24 cellular contexts compared by ENCODE assay signal in the genomic region with DNA sequence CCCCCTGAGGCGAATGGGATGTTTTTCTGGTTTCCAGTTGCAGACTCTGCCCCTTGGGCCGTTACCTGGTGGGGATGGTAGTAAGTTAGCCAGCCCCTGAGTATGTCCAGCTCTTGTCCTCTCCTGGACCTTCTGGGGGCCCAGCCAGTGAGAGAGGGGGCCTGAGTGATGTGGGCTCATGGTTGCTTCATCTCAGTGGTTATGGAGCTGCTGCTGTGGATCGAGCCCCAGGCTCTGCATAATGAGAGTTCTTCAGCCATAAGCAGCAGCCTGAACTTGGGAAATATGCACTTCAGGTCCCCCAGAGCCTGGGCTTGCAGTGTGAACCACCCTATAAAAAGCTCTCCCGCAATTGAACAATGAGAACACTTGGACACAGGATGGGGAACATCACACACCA. TPM values are rescaled to one million over a fixed set of nuclear protein-coding genes. Genes with fewer than 3 reads are reported as not detected.
DNase-seq lines count a peak whose midpoint lies in the region; ATAC-seq and TF ChIP-seq lines count a peak whose summit lies in the region.
"Had no signal": no experiment of that assay in that cellular context is flagged by ENCODE, and none has a peak within 500 bp of the region (broad histone marks: within the 10 kb centered on the region; RNA-seq: fewer than 3 reads in every experiment).

No MANE protein-coding gene starts in this region.

- H3K4me3 ChIP-seq in SJCRH30 = no peak overlapping the region
- no peak overlapping the region for H3K4me3 ChIP-seq in mesenchymal stem cell (ENCODE audit: insufficient read depth in 1 of 2, low read depth in 1 of 2, low read length in 2 of 2)
- H3K4me3 ChIP-seq: A549; BLaER1 treated with 17β-estradiol and CSF1 and Interleukin-3, amounts not matched to agents 10 nM and 100 nM; GM12878; GM23248 had no signal

- no peaks in the 10 kb centered on the region for H3K36me3 ChIP-seq in SJCRH30
- no peaks in the 10 kb centered on the region for H3K36me3 ChIP-seq in mesenchymal stem cell (ENCODE audit: control insufficient read depth in 1 of 2, insufficient read depth in 2 of 2, low read depth in 1 of 2, low read length in 2 of 2)
- H3K36me3 ChIP-seq: BE2C; BLaER1 treated with 17β-estradiol and CSF1 and Interleukin-3, amounts not matched to agents 10 nM and 100 nM had no signal

- H2AFZ ChIP-seq in mesenchymal stem cell (ENCODE audit: low read depth, low read length) = no peak overlapping the region
- H2AFZ ChIP-seq: GM23248 had no signal

- no peak overlapping the region for H4K8ac ChIP-seq in mesenchymal stem cell (ENCODE audit: low read length)

- no peak overlapping the region for H3K18ac ChIP-seq in mesenchymal stem cell (ENCODE audit: low read depth in 1 of 2, low read length in 2 of 2)

- H2BK120ac ChIP-seq in mesenchymal stem cell (ENCODE audit: low read depth, low read length) = no peak overlapping the region

- no peaks in the 10 kb centered on the region for H3K79me1 ChIP-seq in mesenchymal stem cell (replicated peaks; ENCODE audit: low read length, poor library complexity, severe bottlenecking)

- H3K36me3 Mint-ChIP-seq in chondrocyte (ENCODE audit: low read depth) = no peaks in the 10 kb centered on the region
- H3K36me3 Mint-ChIP-seq: CD14-positive monocyte; CD8-positive, alpha-beta memory T cell had no signal

- H3K9ac ChIP-seq in mesenchymal stem cell (ENCODE audit: low read length) = no peak overlapping the region
- H3K9ac ChIP-seq: BLaER1 treated with 17β-estradiol and CSF1 and Interleukin-3, amounts not matched to agents 10 nM and 100 nM; GM23248 had no signal

- H3K4me1 Mint-ChIP-seq in chondrocyte (ENCODE audit: low read depth) = no peaks in the 10 kb centered on the region

- H2AK5ac ChIP-seq in mesenchymal stem cell (ENCODE audit: low read length, severe bottlenecking) = no peak overlapping the region

- TF ChIP-seq CTCF in chondrocyte (IDR thresholded peaks at IDR 0.05) = no peak

- no peak overlapping the region for H3K27ac ChIP-seq in SJCRH30
- H3K27ac ChIP-seq in mesenchymal stem cell (ENCODE audit: low read length, poor library complexity, severe bottlenecking) = no peak overlapping the region
- H3K27ac ChIP-seq: A549; BLaER1 treated with 17β-estradiol and CSF1 and Interleukin-3, amounts not matched to agents 10 nM and 100 nM; GM23248 had no signal

- 86% methylated on average over 4 of the region's 4 CpGs for WGBS in mesenchymal stem cell

- intact Hi-C loops in posterior vena cava (cut with DNase I) = no loop called here

- no peak overlapping the region for H4K91ac ChIP-seq in mesenchymal stem cell (ENCODE audit: low read length)

- H3K14ac ChIP-seq in mesenchymal stem cell (ENCODE audit: low read length in 2 of 2) = no peak overlapping the region

- no peak for ATAC-seq in HG03025 (IDR thresholded peaks at IDR 0.05; ENCODE audit: low FRiP score, unreplicated experiment)
- ATAC-seq: A549 had no signal

- H2BK12ac ChIP-seq in mesenchymal stem cell (ENCODE audit: low read length in 2 of 2) = no peak overlapping the region

- H3K9me3 ChIP-seq in SJCRH30 (replicated peaks) = no peaks in the 10 kb centered on the region
- no peaks in the 10 kb centered on the region for H3K9me3 ChIP-seq in mesenchymal stem cell (ENCODE audit: control insufficient read depth, low read length)
- H3K9me3 ChIP-seq: A549; BE2C; BLaER1 treated with 17β-estradiol and CSF1 and Interleukin-3, amounts not matched to agents 10 nM and 100 nM had no signal

- H3K4me1 ChIP-seq in SJCRH30 (no peaks in the 10 kb centered on the region), mesenchymal stem cell (ENCODE audit: control insufficient read depth, insufficient read depth, low read depth, low read length) (peaks cover 2% of the 10 kb centered on the region)
- H3K4me1 ChIP-seq: A549, BE2C had no signal

- H3K23ac ChIP-seq in mesenchymal stem cell (ENCODE audit: low read length in 2 of 2) = no peak overlapping the region

- no peak overlapping the region for H3K4ac ChIP-seq in mesenchymal stem cell (ENCODE audit: low read depth in 1 of 2, low read length in 2 of 2)

- H3K27me3 Mint-ChIP-seq in chondrocyte (ENCODE audit: low read depth) = peaks cover 18% of the 10 kb centered on the region
- H3K27me3 Mint-ChIP-seq: CD4-positive, alpha-beta T cell; CD8-positive, alpha-beta memory T cell had no signal

- H3K27ac Mint-ChIP-seq in chondrocyte (ENCODE audit: unreplicated experiment) = no peak overlapping the region
- H3K27ac Mint-ChIP-seq: CD14-positive monocyte; CD4-positive, alpha-beta T cell had no signal

- DNase-seq in activated effector memory CD4-positive, alpha-beta T cell treated with anti-CD3 and anti-CD28 coated beads, Interleukin-2, amount 50 U/mL, for 16 hours = peak; percentile 31
- DNase-seq in activated effector memory CD4-positive, alpha-beta T cell treated with Interleukin-2 at 50 U/mL for 16 hours = no peak
- peak; percentile 53 for DNase-seq in chondrocyte (ENCODE audit: low spot score)
- DNase-seq in mesenteric fat pad (ENCODE audit: low spot score) = peak; percentile 67
- DNase-seq in posterior vena cava (ENCODE audit: low spot score) = peak; percentile 41
- no peak for DNase-seq in SJCRH30
- no peak for DNase-seq in mesenchymal stem cell
- DNase-seq: 8988T; ACHN; AML-193; BE2C; CD4-positive, alpha-beta T cell; DMS 273 treated with DMSO at 0.1 percent for 48 hours; DMS79; EL; GDM1; HCEC 1CT had no signal

- no peak overlapping the region for H3K4me2 ChIP-seq in mesenchymal stem cell (ENCODE audit: low read length, poor library complexity, severe bottlenecking)
- H3K4me2 ChIP-seq: A549; BLaER1 treated with 17β-estradiol and CSF1 and Interleukin-3, amounts not matched to agents 10 nM and 100 nM had no signal

- no peaks in the 10 kb centered on the region for H3K27me3 ChIP-seq in SJCRH30
- peaks cover 18 to 75% of the 10 kb centered on the region in 2 experiments for H3K27me3 ChIP-seq in mesenchymal stem cell (ENCODE audit: control insufficient read depth in 1 of 2, insufficient read depth in 1 of 2, low read length in 2 of 2)
- H3K27me3 ChIP-seq: BE2C had no signal

- H2BK15ac ChIP-seq in mesenchymal stem cell (ENCODE audit: low read depth, poor library complexity, severe bottlenecking) = no peak overlapping the region

- no peaks in the 10 kb centered on the region for H3K9me3 Mint-ChIP-seq in chondrocyte (ENCODE audit: low read depth)
- H3K9me3 Mint-ChIP-seq: CD14-positive monocyte; CD4-positive, alpha-beta T cell; CD8-positive, alpha-beta memory T cell had no signal

- no peak overlapping the region for H3K4me3 Mint-ChIP-seq in chondrocyte (ENCODE audit: unreplicated experiment)
- H3K4me3 Mint-ChIP-seq: CD14-positive monocyte; CD4-positive, alpha-beta T cell; CD8-positive, alpha-beta memory T cell had no signal

- H2BK5ac ChIP-seq in mesenchymal stem cell (ENCODE audit: low read depth, low read length, poor library complexity, severe bottlenecking) = no peak overlapping the region

RNA-seq across cellular contexts. Expression of a gene that starts 5.9 kb away (rescaled TPM):
- total RNA-seq in chondrocyte (not detected in 3 replicates), mesenteric fat pad (0.39 TPM), posterior vena cava (under 1 TPM; 0.24 to 0.37 TPM)
- total RNA-seq in SJCRH30 (2014; rRNA removed; shearing (Covaris generic)) = not detected in 2 replicates
- polyA plus RNA-seq in mesenchymal stem cell (2013, experiment 1 of 2) = not detected
- not detected for polyA plus RNA-seq in mesenchymal stem cell (2013, experiment 2 of 2)
- total RNA-seq: GM23248 had no signal
- polyA plus RNA-seq: A549, GM23248 had no signal

RNA-seq across cellular contexts. Expression of a gene that starts 46.8 kb away (rescaled TPM):
- total RNA-seq in chondrocyte = 0.53 to 3.0 TPM (median 2.8 TPM) in 3 replicates
- 21.5 TPM for total RNA-seq in mesenteric fat pad
- 100 to 1,000 TPM in 1 of 2 donors, 10 to 100 TPM in 1; 62.8 to 107 TPM for total RNA-seq in posterior vena cava
- 86.9 and 90.1 TPM in 2 replicates for total RNA-seq in SJCRH30 (2014; rRNA removed; shearing (Covaris generic))
- 52.5 TPM for polyA plus RNA-seq in mesenchymal stem cell (2013, experiment 1 of 2)
- polyA plus RNA-seq in mesenchymal stem cell (2013, experiment 2 of 2) = 53.1 TPM
- total RNA-seq: CD4-positive, alpha-beta T cell; GM23248 had no signal
- polyA plus RNA-seq: CD8-positive, alpha-beta memory T cell; GM23248 had no signal

Comparison
In these comparisons a context has a peak if more than half of its experiments do, and no peak if none do; other contexts are left out.
1. DNase-seq: peak in activated effector memory CD4-positive, alpha-beta T cell treated with anti-CD3 and anti-CD28 coated beads, Interleukin-2, amount 50 U/mL, for 16 hours (single experiment), chondrocyte (single experiment), mesenteric fat pad (single experiment) and posterior vena cava (single experiment); none in activated effector memory CD4-positive, alpha-beta T cell treated with Interleukin-2 at 50 U/mL for 16 hours (single experiment), SJCRH30 (0 of 2) and mesenchymal stem cell (single experiment).